In the genomic region with DNA sequence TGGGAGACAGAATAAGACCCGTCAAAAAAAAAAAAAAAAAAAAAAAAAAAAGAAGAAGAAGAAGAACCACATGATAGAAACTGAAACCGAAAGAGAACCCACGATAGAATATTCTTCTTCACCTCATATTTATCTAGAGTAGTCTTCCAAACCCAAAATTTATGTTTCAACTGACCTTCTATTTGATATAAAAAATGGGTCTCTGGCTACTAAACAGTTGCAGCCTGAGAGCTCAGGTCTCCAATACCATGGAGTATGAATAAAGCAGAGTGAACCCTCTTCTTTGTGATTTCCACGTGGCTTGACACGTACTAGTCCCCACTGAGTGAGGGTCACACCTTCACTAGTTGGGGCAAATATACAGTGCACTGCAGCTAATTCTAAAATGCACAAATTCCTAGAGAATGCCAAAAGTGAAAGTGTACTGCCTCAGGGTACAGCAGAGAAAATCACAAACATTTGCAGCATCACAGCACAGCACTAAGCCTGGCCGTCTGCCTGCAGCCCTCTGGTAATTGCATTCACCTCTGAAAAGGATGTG, we compare ENCODE assay signal across 8 cellular contexts. TPM values are rescaled to one million over a fixed set of nuclear protein-coding genes. Genes with fewer than 3 reads are reported as not detected.
DNase-seq lines count a peak whose midpoint lies in the region; TF ChIP-seq lines count a peak whose summit lies in the region.

No MANE protein-coding gene starts in this region.

- intact Hi-C loops in dorsolateral prefrontal cortex (cut with DNase I): no loop called here

- H3K4me3 Mint-ChIP-seq in stimulated activated naive CD8-positive, alpha-beta T cell treated with anti-CD3 and anti-CD28 coated beads, Interleukin-15, Interleukin-2, amounts not matched to agents 100 ng/mL and 50 ng/mL, for 24 hours: peak overlapping the region; percentile 74

- TF ChIP-seq CTCF in GM20000 (IDR thresholded peaks at IDR 0.05; ENCODE audit: extremely low read depth, missing control alignments) (no peak), dorsolateral prefrontal cortex (IDR thresholded peaks at IDR 0.05 in 54 of 56, conservative IDR thresholded peaks at IDR 0.05 in 2 of 56; ENCODE audit: low read depth in 1 of 56, partially characterized antibody in 56 of 56) (no peak)

- peak; percentile 49 for DNase-seq in CD1c-positive myeloid dendritic cell (ENCODE audit: extremely low spot score)
- peak; percentile 28 for DNase-seq in GM20000 (ENCODE audit: low spot score)
- DNase-seq in NCI-H2081 treated with DMSO at 0.1 percent for 48 hours (lab: John Stamatoyannopoulos, UW): peak; percentile 21
- DNase-seq in dorsolateral prefrontal cortex: no peak
- no peak for DNase-seq in activated effector memory CD4-positive, alpha-beta T cell treated with Interleukin-2 at 50 U/mL for 16 hours
- DNase-seq in DMS 273 treated with DMSO at 0.1 percent for 48 hours (lab: John Stamatoyannopoulos, UW): no peak
- DNase-seq in NCI-H1417 (lab: John Stamatoyannopoulos, UW): no peak

- no peaks in the 10 kb centered on the region for H3K36me3 Mint-ChIP-seq in stimulated activated naive CD8-positive, alpha-beta T cell treated with anti-CD3 and anti-CD28 coated beads, Interleukin-15, Interleukin-2, amounts not matched to agents 100 ng/mL and 50 ng/mL, for 24 hours (ENCODE audit: low read depth)

- no peak overlapping the region for H3K27ac ChIP-seq in dorsolateral prefrontal cortex

- H3K4me1 Mint-ChIP-seq in stimulated activated naive CD8-positive, alpha-beta T cell treated with anti-CD3 and anti-CD28 coated beads, Interleukin-15, Interleukin-2, amounts not matched to agents 100 ng/mL and 50 ng/mL, for 24 hours (ENCODE audit: low read depth): peaks cover 16% of the 10 kb centered on the region

- H3K27me3 Mint-ChIP-seq in stimulated activated naive CD8-positive, alpha-beta T cell treated with anti-CD3 and anti-CD28 coated beads, Interleukin-15, Interleukin-2, amounts not matched to agents 100 ng/mL and 50 ng/mL, for 24 hours: no peaks in the 10 kb centered on the region

- no peaks in the 10 kb centered on the region for H3K27me3 ChIP-seq in dorsolateral prefrontal cortex

- H3K27ac Mint-ChIP-seq in stimulated activated naive CD8-positive, alpha-beta T cell treated with anti-CD3 and anti-CD28 coated beads, Interleukin-15, Interleukin-2, amounts not matched to agents 100 ng/mL and 50 ng/mL, for 24 hours: peak overlapping the region; percentile 59

- H3K4me3 ChIP-seq in dorsolateral prefrontal cortex: peak overlapping the region in 48 of 59 donors; percentile 4 to 54 (median 32)

- H3K9me3 Mint-ChIP-seq in stimulated activated naive CD8-positive, alpha-beta T cell treated with anti-CD3 and anti-CD28 coated beads, Interleukin-15, Interleukin-2, amounts not matched to agents 100 ng/mL and 50 ng/mL, for 24 hours: peaks cover 4% of the 10 kb centered on the region

RNA-seq across cellular contexts. Expression of gene RFC3, which starts 30.8 kb away (rescaled TPM):
- total RNA-seq in dorsolateral prefrontal cortex: 1 to 10 TPM; 2.0 to 8.9 (median 5.3) TPM

Comparison
In these comparisons a context has a peak if more than half of its experiments do, and no peak if none do; other contexts are left out.
1. DNase-seq: peak in CD1c-positive myeloid dendritic cell (single experiment), GM20000 (single experiment) and NCI-H2081 treated with DMSO at 0.1 percent for 48 hours (single experiment); none in dorsolateral prefrontal cortex (0 of 10), activated effector memory CD4-positive, alpha-beta T cell treated with Interleukin-2 at 50 U/mL for 16 hours (single experiment), DMS 273 treated with DMSO at 0.1 percent for 48 hours (single experiment) and NCI-H1417 (0 of 3).